Comparison of ENCODE assay signal across 1 cellular context in the genomic region with DNA sequence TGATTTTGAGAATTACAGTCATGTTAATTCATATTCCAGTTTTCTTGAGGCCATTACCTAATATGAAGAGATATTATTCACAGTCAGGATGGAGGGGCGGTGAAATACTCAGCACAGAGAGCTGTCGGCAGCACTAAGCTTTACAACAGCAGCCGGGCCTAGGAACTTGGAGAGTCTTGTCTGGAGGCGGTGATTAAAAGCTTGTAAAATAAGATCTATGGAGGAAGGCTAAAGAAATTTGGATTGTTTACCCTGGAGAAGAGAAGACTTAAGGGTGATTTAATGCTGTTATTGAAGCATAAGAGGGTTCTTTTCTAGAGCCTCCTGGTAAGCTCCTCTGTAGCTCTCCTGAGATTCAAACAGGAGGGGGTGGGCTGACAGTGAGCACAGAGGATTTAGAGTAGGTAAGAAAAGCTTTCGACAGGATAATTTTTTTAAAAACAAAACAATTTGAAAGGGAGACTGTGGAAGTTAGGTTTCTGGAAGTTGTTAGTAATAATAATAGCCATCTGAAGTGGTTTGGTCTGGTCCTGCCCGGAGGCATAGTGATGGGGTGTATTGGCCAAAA.
TF ChIP-seq lines count a peak whose summit lies in the region.

No MANE protein-coding gene starts in this region.

TF ChIP-seq in HEK293, 187 proteins besides CTCF, POLR2A, EP300 and RAD21 (continued from another document):
- TF ChIP-seq ZNF518A (tag by site-specific recombination; conservative IDR thresholded peaks at IDR 0.05; ENCODE audit: low read depth): no peak
- no peak for TF ChIP-seq ZNF202 (tag by site-specific recombination; IDR thresholded peaks at IDR 0.05; ENCODE audit: borderline replicate concordance)
- TF ChIP-seq ZNF175 (tag by site-specific recombination; IDR thresholded peaks at IDR 0.05): no peak
- TF ChIP-seq ZNF549 (tag by site-specific recombination; IDR thresholded peaks at IDR 0.05): no peak
- no peak for TF ChIP-seq ZNF184 (tag by site-specific recombination; IDR thresholded peaks at IDR 0.05)
- no peak for TF ChIP-seq ZNF514 (tag by site-specific recombination; IDR thresholded peaks at IDR 0.05)
